In genomic region chr17:48131216-48131824, GRCh38 we compare ENCODE assay signal across 8 cellular contexts. TPM values are rescaled to one million over a fixed set of nuclear protein-coding genes. Genes with fewer than 3 reads are reported as not detected.
DNase-seq lines count a peak whose midpoint lies in the region; ATAC-seq and TF ChIP-seq lines count a peak whose summit lies in the region.

No MANE protein-coding gene starts in this region.

- DNase-seq in HCT116 (ENCODE audit: low read depth, low spot score) (peak; percentile 80), NCI-H510A treated with DMSO at 0.1 percent for 48 hours (lab: John Stamatoyannopoulos, UW) (peak; percentile 100), epithelial cell of esophagus (ENCODE audit: low read depth) (peak; percentile 68), mucosa of gallbladder (ENCODE audit: low spot score) (peak; percentile 46), tibial nerve (ENCODE audit: low spot score in 2 of 2) (peak in 1 of 2 donors; percentile 88)
- peak; percentile 41 for DNase-seq in activated CD4-positive, alpha-beta memory T cell treated with anti-CD3 and anti-CD28 coated beads, Interleukin-2, amount 10 ng/mL, durations not matched to agents 7 days and 5 days

- CTCF ChIA-PET in HCT116 (lab: Charles Lee), result interaction anchor here (0.6 to 11.1 kb wide), 24 partner anchors 12 to 498 kb away, joined by 3 to 171 read pairs (median 4); partner anchors contain the start of genes CDK5RAP3, NFE2L1 and SNX11
- CTCF ChIA-PET in activated CD4-positive, alpha-beta memory T cell treated with anti-CD3 and anti-CD28 coated beads, Interleukin-2, amount 10 ng/mL, durations not matched to agents 7 days and 5 days (lab: Charles Lee), result interaction anchor here (0.6 to 6.0 kb wide), 11 partner anchors 14 to 474 kb away, joined by 3 to 74 read pairs (median 5); partner anchors contain the start of gene SNX11

- H3K4me1 ChIP-seq in HCT116 (ENCODE audit: control insufficient read depth in 1 of 2, insufficient read depth in 2 of 2, low read length in 2 of 2) (peaks cover 16 to 20% of the 10 kb centered on the region in 2 experiments), tibial nerve (peaks cover 0 to 20% (median 0%) of the 10 kb centered on the region in 4 donors)

- no peaks in the 10 kb centered on the region for H3K4me1 Mint-ChIP-seq in activated CD4-positive, alpha-beta memory T cell treated with anti-CD3 and anti-CD28 coated beads, Interleukin-2, amount 10 ng/mL, durations not matched to agents 7 days and 5 days

- 34 to 36% methylated on average over 4 of the region's 4 CpGs for WGBS in tibial nerve, 2 donors

- TF ChIP-seq POLR2A in HCT116 (IDR thresholded peaks at IDR 0.05; ENCODE audit: borderline replicate concordance, extremely low read depth, insufficient read depth, insufficient read length) (no peak), tibial nerve (IDR thresholded peaks at IDR 0.05) (no peak)

- H3K9me3 ChIP-seq in HCT116 (ENCODE audit: control insufficient read depth in 1 of 2, insufficient read depth in 1 of 2, low read depth in 1 of 2, low read length in 2 of 2), result no peaks in the 10 kb centered on the region
- no peaks in the 10 kb centered on the region for H3K9me3 ChIP-seq in tibial nerve

- H3K9ac ChIP-seq in HCT116 (ENCODE audit: low read length), result no peak overlapping the region

- H4K20me1 ChIP-seq in HCT116 (ENCODE audit: insufficient read depth), result no peaks in the 10 kb centered on the region

- H3K36me3 Mint-ChIP-seq in activated CD4-positive, alpha-beta memory T cell treated with anti-CD3 and anti-CD28 coated beads, Interleukin-2, amount 10 ng/mL, durations not matched to agents 7 days and 5 days (ENCODE audit: low read depth), result peaks cover 19% of the 10 kb centered on the region

- H3K79me2 ChIP-seq in HCT116 (ENCODE audit: insufficient read depth, low read length), result no peaks in the 10 kb centered on the region

- RAD21 ChIA-PET in HCT116 (lab: Charles Lee; ENCODE audit: low non-redundant PET in 1 of 2, low total read pairs in 2 of 2, uncharacterized antibody in 2 of 2, unreplicated experiment in 2 of 2), result interaction anchor here (0.7 to 1.7 kb wide), 5 partner anchors 49 to 105 kb away, joined by 3 to 19 read pairs (median 16); no protein-coding TSS in a partner anchor

- peak; percentile 98 for TF ChIP-seq RAD21 in HCT116 (IDR thresholded peaks at IDR 0.05; ENCODE audit: low read depth)

- ATAC-seq in HCT116 (peak; percentile 86), HG02798 (IDR thresholded peaks at IDR 0.05; ENCODE audit: poor library complexity, unreplicated experiment) (no peak)

- H3K36me3 ChIP-seq in HCT116 (ENCODE audit: control insufficient read depth in 1 of 2, insufficient read depth in 2 of 2, low read length in 2 of 2), result no peaks in the 10 kb centered on the region
- peaks cover 0 to 9% (median 0%) of the 10 kb centered on the region in 3 donors for H3K36me3 ChIP-seq in tibial nerve

- H3K27ac Mint-ChIP-seq in activated CD4-positive, alpha-beta memory T cell treated with anti-CD3 and anti-CD28 coated beads, Interleukin-2, amount 10 ng/mL, durations not matched to agents 7 days and 5 days, result no peak overlapping the region

- no TSS peak for BruUV-seq in HCT116 (replicated peaks; lab: Mats Ljungman, UMichigan)

- no peak overlapping the region for H2AFZ ChIP-seq in HCT116 (ENCODE audit: low read depth, low read length, poor library complexity, severe bottlenecking)

- intact Hi-C loops in HCT116 (cut with micrococcal nuclease), result loop anchor here (1.0 to 5.0 kb wide), 3 partner anchors 51 to 289 kb away; partner anchors contain the start of gene SCRN2

- H3K27me3 ChIP-seq in HCT116 (ENCODE audit: insufficient read depth, low read length) (no peaks in the 10 kb centered on the region), tibial nerve (no peaks in the 10 kb centered on the region)

- POLR2A ChIA-PET in HCT116 (lab: Charles Lee), result interaction anchor here (0.6 to 1.0 kb wide), 2 partner anchors 106 to 120 kb away, joined by 3 to 4 read pairs; no protein-coding TSS in a partner anchor
- POLR2A ChIA-PET in activated CD4-positive, alpha-beta memory T cell treated with anti-CD3 and anti-CD28 coated beads, Interleukin-2, amount 10 ng/mL, durations not matched to agents 7 days and 5 days (lab: Charles Lee), result interaction anchor here (1.0 to 1.1 kb wide), 2 partner anchors 23 to 51 kb away, joined by 3 to 5 read pairs; no protein-coding TSS in a partner anchor

- H3K27ac ChIP-seq in C4-2B, result no peak overlapping the region
- no peak overlapping the region for H3K27ac ChIP-seq in HCT116 (ENCODE audit: low read depth, low read length)
- H3K27ac ChIP-seq in tibial nerve, result no peak overlapping the region

- no peaks in the 10 kb centered on the region for H3K27me3 Mint-ChIP-seq in activated CD4-positive, alpha-beta memory T cell treated with anti-CD3 and anti-CD28 coated beads, Interleukin-2, amount 10 ng/mL, durations not matched to agents 7 days and 5 days

- TF ChIP-seq EP300 in tibial nerve (IDR thresholded peaks at IDR 0.05), result no peak

- no peak overlapping the region for H3K4me3 Mint-ChIP-seq in activated CD4-positive, alpha-beta memory T cell treated with anti-CD3 and anti-CD28 coated beads, Interleukin-2, amount 10 ng/mL, durations not matched to agents 7 days and 5 days

- H3K4me3 ChIP-seq in HCT116 (replicated peaks in 1 of 2; ENCODE audit: low read depth in 1 of 2, low read length in 2 of 2), result no peak overlapping the region
- no peak overlapping the region for H3K4me3 ChIP-seq in epithelial cell of esophagus (ENCODE audit: low read length)
- H3K4me3 ChIP-seq in tibial nerve, result no peak overlapping the region

- TF ChIP-seq CTCF in C4-2B (conservative IDR thresholded peaks at IDR 0.05) (peak; percentile 91), HCT116 (IDR thresholded peaks at IDR 0.05 in 2 of 3, conservative IDR thresholded peaks at IDR 0.05 in 1 of 3; ENCODE audit: borderline replicate concordance in 1 of 3, insufficient read depth in 1 of 3, low read depth in 2 of 3, low read length in 2 of 3) (peak; percentile 95 to 99 (median 96)), epithelial cell of esophagus (IDR thresholded peaks at IDR 0.05; ENCODE audit: insufficient read depth, low read depth, low read length, missing control alignments) (peak; percentile 93), tibial nerve (IDR thresholded peaks at IDR 0.05) (peak; percentile 74 to 85 (median 75))

- no peak overlapping the region for H3K4me2 ChIP-seq in HCT116 (ENCODE audit: low read length)

- no peaks in the 10 kb centered on the region for H3K9me2 ChIP-seq in HCT116 (ENCODE audit: insufficient read depth)

- H3K9me3 Mint-ChIP-seq in activated CD4-positive, alpha-beta memory T cell treated with anti-CD3 and anti-CD28 coated beads, Interleukin-2, amount 10 ng/mL, durations not matched to agents 7 days and 5 days, result no peaks in the 10 kb centered on the region

TF ChIP-seq in HCT116, 20 proteins besides CTCF, POLR2A, EP300 and RAD21 (continues in another document):
- TF ChIP-seq ZBTB33 (IDR thresholded peaks at IDR 0.05; ENCODE audit: extremely low read depth, insufficient replicate concordance, low read length) (no peak), SP1 (IDR thresholded peaks at IDR 0.05; ENCODE audit: low read depth) (no peak), ZNF274 (IDR thresholded peaks at IDR 0.05; ENCODE audit: low read depth, low read length) (no peak), YY1 (IDR thresholded peaks at IDR 0.05; ENCODE audit: extremely low read depth, insufficient replicate concordance, low read depth, low read length) (no peak), MAX (IDR thresholded peaks at IDR 0.05) (no peak), ELF1 (IDR thresholded peaks at IDR 0.05; ENCODE audit: borderline replicate concordance, low read depth) (no peak), SIN3A (IDR thresholded peaks at IDR 0.05; ENCODE audit: low read depth) (no peak), ZFX (IDR thresholded peaks at IDR 0.05) (no peak)

RNA-seq across cellular contexts. Expression of gene SNX11, which starts 23.8 kb away (rescaled TPM):
- 26.8 TPM for total RNA-seq in HCT116 (2021; ENCODE audit: unreplicated experiment)
- 15.4 and 20.6 TPM in 2 replicates for polyA plus RNA-seq in HCT116 (2012)
- 10 to 100 TPM; 22.6 to 22.8 TPM for total RNA-seq in activated CD4-positive, alpha-beta memory T cell treated with anti-CD3 and anti-CD28 coated beads, Interleukin-2, amount 10 ng/mL, durations not matched to agents 7 days and 5 days
- 21.8 TPM for total RNA-seq in mucosa of gallbladder
- total RNA-seq in tibial nerve, result 10 to 100 TPM; 10.0 to 17.2 (median 16.2) TPM

RNA-seq across cellular contexts. Expression of gene CBX1, which starts 30.0 kb away (rescaled TPM):
- total RNA-seq in HCT116 (2021; ENCODE audit: unreplicated experiment) (136 TPM), mucosa of gallbladder (41.9 TPM), tibial nerve (10 to 100 TPM; 24.0 to 59.0 (median 28.9) TPM)
- 47.8 and 66.8 TPM in 2 replicates for polyA plus RNA-seq in HCT116 (2012)
- 10 to 100 TPM; 48.3 to 50.8 TPM for total RNA-seq in activated CD4-positive, alpha-beta memory T cell treated with anti-CD3 and anti-CD28 coated beads, Interleukin-2, amount 10 ng/mL, durations not matched to agents 7 days and 5 days
